In genomic region chr12:9880532-9880931, GRCh38 we compare ENCODE assay signal across 15 cellular contexts. TPM values are rescaled to one million over a fixed set of nuclear protein-coding genes. Genes with fewer than 3 reads are reported as not detected.
DNase-seq lines count a peak whose midpoint lies in the region; ATAC-seq lines count a peak whose summit lies in the region.
"Had no signal": no experiment of that assay in that cellular context is flagged by ENCODE, and none has a peak within 500 bp of the region (broad histone marks: within the 10 kb centered on the region; RNA-seq: fewer than 3 reads in every experiment).

No MANE protein-coding gene starts in this region.

- H3K4me3 ChIP-seq in HAP-1, result no peak overlapping the region

- no peaks in the 10 kb centered on the region for H3K27me3 ChIP-seq in HAP-1 (ENCODE audit: low read depth)

- peak overlapping the region; percentile 1 for H3K4me3 Mint-ChIP-seq in activated naive CD8-positive, alpha-beta T cell treated with anti-CD3 and anti-CD28 coated beads, Interleukin-2, amount 10 ng/mL, durations not matched to agents 7 days and 5 days
- H3K4me3 Mint-ChIP-seq in activated naive CD8-positive, alpha-beta T cell treated with anti-CD3 and anti-CD28 coated beads for 36 hours, result no peak overlapping the region
- H3K4me3 Mint-ChIP-seq: CD8-positive, alpha-beta T cell had no signal

- in situ Hi-C loops in HAP-1 (cut with MboI; ENCODE audit: low sequenced_read_pairs), result no loop called here
- in situ Hi-C loops in SK-MEL-5 (cut with HindIII; ENCODE audit: low pct_unique_long_range_greater_than_20kb, low sequenced_read_pairs), result no loop called here

- POLR2A ChIA-PET in activated naive CD8-positive, alpha-beta T cell treated with anti-CD3 and anti-CD28 coated beads, Interleukin-2, amount 10 ng/mL, durations not matched to agents 7 days and 5 days (lab: Charles Lee), result interaction anchor here (0.7 kb wide), 1 partner anchor 10 kb away, joined by 3 read pairs; no protein-coding TSS in a partner anchor

- H3K27me3 Mint-ChIP-seq in activated naive CD8-positive, alpha-beta T cell treated with anti-CD3 and anti-CD28 coated beads, Interleukin-2, amount 10 ng/mL, durations not matched to agents 7 days and 5 days, result no peaks in the 10 kb centered on the region
- no peaks in the 10 kb centered on the region for H3K27me3 Mint-ChIP-seq in activated naive CD8-positive, alpha-beta T cell treated with anti-CD3 and anti-CD28 coated beads for 36 hours

- H3K9me3 ChIP-seq in HAP-1, result no peaks in the 10 kb centered on the region
- H3K9me3 ChIP-seq: Caco-2 had no signal

- peaks cover 11% of the 10 kb centered on the region for H3K36me3 Mint-ChIP-seq in activated naive CD8-positive, alpha-beta T cell treated with anti-CD3 and anti-CD28 coated beads, Interleukin-2, amount 10 ng/mL, durations not matched to agents 7 days and 5 days
- no peaks in the 10 kb centered on the region for H3K36me3 Mint-ChIP-seq in activated naive CD8-positive, alpha-beta T cell treated with anti-CD3 and anti-CD28 coated beads for 36 hours
- H3K36me3 Mint-ChIP-seq: CD8-positive, alpha-beta T cell had no signal

- peaks cover 4% of the 10 kb centered on the region for H3K9me3 Mint-ChIP-seq in activated naive CD8-positive, alpha-beta T cell treated with anti-CD3 and anti-CD28 coated beads, Interleukin-2, amount 10 ng/mL, durations not matched to agents 7 days and 5 days
- no peaks in the 10 kb centered on the region for H3K9me3 Mint-ChIP-seq in activated naive CD8-positive, alpha-beta T cell treated with anti-CD3 and anti-CD28 coated beads for 36 hours
- H3K9me3 Mint-ChIP-seq: CD8-positive, alpha-beta T cell had no signal

- H3K27ac Mint-ChIP-seq in activated naive CD8-positive, alpha-beta T cell treated with anti-CD3 and anti-CD28 coated beads, Interleukin-2, amount 10 ng/mL, durations not matched to agents 7 days and 5 days, result no peak overlapping the region
- no peak overlapping the region for H3K27ac Mint-ChIP-seq in activated naive CD8-positive, alpha-beta T cell treated with anti-CD3 and anti-CD28 coated beads for 36 hours
- H3K27ac Mint-ChIP-seq: CD8-positive, alpha-beta T cell had no signal

- no peaks in the 10 kb centered on the region for H3K36me3 ChIP-seq in HAP-1 (replicated peaks)

- H3K4me1 ChIP-seq in HAP-1, result peaks cover 18% of the 10 kb centered on the region
- H3K4me1 ChIP-seq: Caco-2 had no signal

- H3K4me1 Mint-ChIP-seq in activated naive CD8-positive, alpha-beta T cell treated with anti-CD3 and anti-CD28 coated beads, Interleukin-2, amount 10 ng/mL, durations not matched to agents 7 days and 5 days, result peaks cover 17% of the 10 kb centered on the region
- peaks cover 12% of the 10 kb centered on the region for H3K4me1 Mint-ChIP-seq in activated naive CD8-positive, alpha-beta T cell treated with anti-CD3 and anti-CD28 coated beads for 36 hours

- ATAC-seq in activated naive CD8-positive, alpha-beta T cell treated with anti-CD3 and anti-CD28 coated beads, Interleukin-2, amount 10 ng/mL, durations not matched to agents 7 days and 5 days (ENCODE audit: low read depth), result no peak
- ATAC-seq in left lobe of liver (peak; percentile 26), GM18868 (IDR thresholded peaks at IDR 0.05; ENCODE audit: unreplicated experiment) (no peak)
- ATAC-seq: CD8-positive, alpha-beta T cell had no signal

- DNase-seq in activated naive CD8-positive, alpha-beta T cell treated with anti-CD3 and anti-CD28 coated beads, Interleukin-2, amount 10 ng/mL, durations not matched to agents 7 days and 5 days, result no peak
- no peak for DNase-seq in activated naive CD8-positive, alpha-beta T cell treated with anti-CD3 and anti-CD28 coated beads for 36 hours
- DNase-seq in HAP-1 (ENCODE audit: low spot score in 2 of 2) (peak; percentile 39 to 87), SK-MEL-5 (ENCODE audit: low read depth, low spot score) (peak; percentile 25), left lobe of liver (ENCODE audit: low spot score) (no peak), AG08395 (ENCODE audit: low spot score) (no peak), medulla oblongata (ENCODE audit: extremely low spot score) (no peak)
- DNase-seq: 8988T; Caco-2; CD8-positive, alpha-beta T cell; DND-41; GF-D8; IMR-90; KBM-7 had no signal

RNA-seq across cellular contexts. Expression of gene KLRF2, which starts 0.8 kb away (rescaled TPM):
- total RNA-seq in activated naive CD8-positive, alpha-beta T cell treated with anti-CD3 and anti-CD28 coated beads, Interleukin-2, amount 10 ng/mL, durations not matched to agents 7 days and 5 days, result under 1 TPM; 0.58 to 0.74 TPM
- not detected for total RNA-seq in activated naive CD8-positive, alpha-beta T cell treated with anti-CD3 and anti-CD28 coated beads for 36 hours
- not detected in 2 replicates for total RNA-seq in SK-MEL-5 (2014; rRNA removed; shearing (Covaris generic))
- polyA plus RNA-seq in SK-MEL-5 (2015; cell fraction: cytosol; rRNA removed), result not detected in 2 replicates
- not detected in 2 replicates for polyA plus RNA-seq in SK-MEL-5 (2015; cell fraction: nucleus; rRNA removed)
- not detected for total RNA-seq in left lobe of liver
- total RNA-seq: Caco-2; CD8-positive, alpha-beta T cell; IMR-90 had no signal
- polyA plus RNA-seq: IMR-90 had no signal

RNA-seq across cellular contexts. Expression of gene CLEC2B, which starts 11.4 kb away (rescaled TPM):
- 10 to 100 TPM; 83.9 to 89.7 TPM for total RNA-seq in activated naive CD8-positive, alpha-beta T cell treated with anti-CD3 and anti-CD28 coated beads, Interleukin-2, amount 10 ng/mL, durations not matched to agents 7 days and 5 days
- 10 to 100 TPM; 21.1 to 25.6 TPM for total RNA-seq in activated naive CD8-positive, alpha-beta T cell treated with anti-CD3 and anti-CD28 coated beads for 36 hours
- 13.0 and 13.1 TPM in 2 replicates for total RNA-seq in SK-MEL-5 (2014; rRNA removed; shearing (Covaris generic))
- 6.2 and 7.2 TPM in 2 replicates for polyA plus RNA-seq in SK-MEL-5 (2015; cell fraction: cytosol; rRNA removed)
- 6.4 and 7.5 TPM in 2 replicates for polyA plus RNA-seq in SK-MEL-5 (2015; cell fraction: nucleus; rRNA removed)
- total RNA-seq in left lobe of liver, result 1.4 TPM
- total RNA-seq: Caco-2 had no signal

RNA-seq across cellular contexts. Expression of gene CLEC2A, which starts 51.6 kb away (rescaled TPM):
- total RNA-seq in activated naive CD8-positive, alpha-beta T cell treated with anti-CD3 and anti-CD28 coated beads, Interleukin-2, amount 10 ng/mL, durations not matched to agents 7 days and 5 days, result not detected
- not detected for total RNA-seq in activated naive CD8-positive, alpha-beta T cell treated with anti-CD3 and anti-CD28 coated beads for 36 hours
- total RNA-seq in SK-MEL-5 (2014; rRNA removed; shearing (Covaris generic)), result not detected in 2 replicates
- not detected in 2 replicates for polyA plus RNA-seq in SK-MEL-5 (2015; cell fraction: cytosol; rRNA removed)
- not detected in 2 replicates for polyA plus RNA-seq in SK-MEL-5 (2015; cell fraction: nucleus; rRNA removed)
- not detected for total RNA-seq in left lobe of liver
- total RNA-seq: Caco-2; CD8-positive, alpha-beta T cell; IMR-90 had no signal
- polyA plus RNA-seq: IMR-90 had no signal

RNA-seq across cellular contexts. Expression of gene KLRF1, which starts 53.3 kb away (rescaled TPM):
- total RNA-seq in activated naive CD8-positive, alpha-beta T cell treated with anti-CD3 and anti-CD28 coated beads, Interleukin-2, amount 10 ng/mL, durations not matched to agents 7 days and 5 days, result under 1 TPM; 0.80 to 0.96 TPM
- total RNA-seq in activated naive CD8-positive, alpha-beta T cell treated with anti-CD3 and anti-CD28 coated beads for 36 hours, result not detected
- not detected in 2 replicates for total RNA-seq in SK-MEL-5 (2014; rRNA removed; shearing (Covaris generic))
- polyA plus RNA-seq in SK-MEL-5 (2015; cell fraction: cytosol; rRNA removed), result not detected in 2 replicates
- polyA plus RNA-seq in SK-MEL-5 (2015; cell fraction: nucleus; rRNA removed), result not detected in 2 replicates
- not detected for total RNA-seq in left lobe of liver
- total RNA-seq: Caco-2, IMR-90 had no signal
- polyA plus RNA-seq: IMR-90 had no signal

Comparison
In these comparisons a context has a peak if more than half of its experiments do, and no peak if none do; other contexts are left out.
1. DNase-seq: peak in HAP-1 (2 of 2) and SK-MEL-5 (single experiment); none in activated naive CD8-positive, alpha-beta T cell treated with anti-CD3 and anti-CD28 coated beads, Interleukin-2, amount 10 ng/mL, durations not matched to agents 7 days and 5 days (single experiment), activated naive CD8-positive, alpha-beta T cell treated with anti-CD3 and anti-CD28 coated beads for 36 hours (single experiment), left lobe of liver (single experiment), AG08395 (single experiment) and medulla oblongata (single experiment).